31 cellular contexts compared by ENCODE assay signal in genomic region chr3:20288050-20288449, GRCh38.
"Had no signal": no experiment of that assay in that cellular context is flagged by ENCODE, and none has a peak within 500 bp of the region (broad histone marks: within the 10 kb centered on the region; RNA-seq: fewer than 3 reads in every experiment).

No MANE protein-coding gene starts in this region.

- H3K27ac ChIP-seq: brain microvascular endothelial cell, PC-9, RWPE1, WERI-Rb-1 had no signal

- H3K4me3 Mint-ChIP-seq: activated CD4-positive, alpha-beta T cell treated with anti-CD3 and anti-CD28 coated beads, Interleukin-2, amount 10 ng/mL, durations not matched to agents 24 days and 14 days; activated CD8-positive, alpha-beta T cell treated with anti-CD3 and anti-CD28 coated beads for 36 hours; activated naive CD8-positive, alpha-beta T cell treated with anti-CD3 and anti-CD28 coated beads for 36 hours; activated T-cell treated with anti-CD3 and anti-CD28 coated beads, Interleukin-2, amount 50 U/mL, for 72 hours; activated T-helper 17 cell treated with anti-CD3 and anti-CD28 coated beads, Interleukin-2, amount 50 U/mL, for 72 hours had no signal

- H3K27me3 Mint-ChIP-seq: activated CD4-positive, alpha-beta T cell treated with anti-CD3 and anti-CD28 coated beads, Interleukin-2, amount 10 ng/mL, durations not matched to agents 24 days and 14 days; activated CD8-positive, alpha-beta T cell treated with anti-CD3 and anti-CD28 coated beads for 36 hours; activated naive CD8-positive, alpha-beta T cell treated with anti-CD3 and anti-CD28 coated beads for 36 hours; activated T-helper 17 cell treated with anti-CD3 and anti-CD28 coated beads, Interleukin-2, amount 50 U/mL, for 72 hours had no signal

- H3K4me1 Mint-ChIP-seq: activated CD4-positive, alpha-beta T cell treated with anti-CD3 and anti-CD28 coated beads, Interleukin-2, amount 10 ng/mL, durations not matched to agents 24 days and 14 days; activated naive CD8-positive, alpha-beta T cell treated with anti-CD3 and anti-CD28 coated beads for 36 hours; activated T-helper 17 cell treated with anti-CD3 and anti-CD28 coated beads, Interleukin-2, amount 50 U/mL, for 72 hours had no signal

- H3K4me2 ChIP-seq: PC-9 had no signal

- H3K4me3 ChIP-seq: PC-9 had no signal

- ATAC-seq: activated CD8-positive, alpha-beta T cell treated with anti-CD3 and anti-CD28 coated beads for 36 hours; activated T-cell treated with anti-CD3 and anti-CD28 coated beads, Interleukin-2, amount 50 U/mL, for 72 hours; activated T-helper 17 cell treated with anti-CD3 and anti-CD28 coated beads, Interleukin-2, amount 50 U/mL, for 72 hours; Right ventricle myocardium inferior; SK-N-SH treated with all-trans-retinoic acid at 6 μM for 48 hours had no signal

- H3K36me3 ChIP-seq: brain microvascular endothelial cell, WERI-Rb-1 had no signal

- H3K27me3 ChIP-seq: brain microvascular endothelial cell had no signal

- DNase-seq: activated CD4-positive, alpha-beta T cell treated with anti-CD3 and anti-CD28 coated beads, Interleukin-2, amount 10 ng/mL, durations not matched to agents 24 days and 14 days; activated CD4-positive, alpha-beta T cell treated with anti-CD3 and anti-CD28 coated beads, Interleukin-2, amount 50 U/mL, for 4 hours; activated CD8-positive, alpha-beta T cell treated with anti-CD3 and anti-CD28 coated beads for 36 hours; activated effector memory CD4-positive, alpha-beta T cell treated with anti-CD3 and anti-CD28 coated beads, Interleukin-2, amount 50 U/mL, for 16 hours; activated naive CD4-positive, alpha-beta T cell; activated naive CD4-positive, alpha-beta T cell treated with anti-CD3 and anti-CD28 coated beads, Interleukin-2, amount 50 U/mL, for 16 hours; activated naive CD8-positive, alpha-beta T cell treated with anti-CD3 and anti-CD28 coated beads for 36 hours; activated T-cell treated with anti-CD3 and anti-CD28 coated beads, Interleukin-2, amount 50 U/mL, for 1 hour; activated T-cell treated with anti-CD3 and anti-CD28 coated beads, Interleukin-2, amount 50 U/mL, for 72 hours; amniotic stem cell; aorta; brain microvascular endothelial cell; NCI-H1092 treated with DMSO at 0.1 percent for 48 hours; NCI-H1417 treated with DMSO at 0.1 percent for 48 hours; NCI-H1930; NCI-H2081 treated with DMSO at 0.1 percent for 48 hours; NCI-H226; NCI-H446 treated with DMSO at 0.1 percent for 48 hours; NCI-H524; NK-92 treated with Interleukin-12 subunit alpha and Interleukin-12 subunit beta, amount 100 ng/mL, for 24 hours; PC-9; SIG-M5; SW 1271; T-helper 1 cell; T-helper 2 cell; T1000; WERI-Rb-1 had no signal

- H3K27ac Mint-ChIP-seq: activated CD4-positive, alpha-beta T cell treated with anti-CD3 and anti-CD28 coated beads, Interleukin-2, amount 10 ng/mL, durations not matched to agents 24 days and 14 days; activated CD8-positive, alpha-beta T cell treated with anti-CD3 and anti-CD28 coated beads for 36 hours; activated naive CD8-positive, alpha-beta T cell treated with anti-CD3 and anti-CD28 coated beads for 36 hours; activated T-cell treated with anti-CD3 and anti-CD28 coated beads, Interleukin-2, amount 50 U/mL, for 72 hours; activated T-helper 17 cell treated with anti-CD3 and anti-CD28 coated beads, Interleukin-2, amount 50 U/mL, for 72 hours had no signal
